10 cellular contexts compared by ENCODE assay signal in the genomic region with DNA sequence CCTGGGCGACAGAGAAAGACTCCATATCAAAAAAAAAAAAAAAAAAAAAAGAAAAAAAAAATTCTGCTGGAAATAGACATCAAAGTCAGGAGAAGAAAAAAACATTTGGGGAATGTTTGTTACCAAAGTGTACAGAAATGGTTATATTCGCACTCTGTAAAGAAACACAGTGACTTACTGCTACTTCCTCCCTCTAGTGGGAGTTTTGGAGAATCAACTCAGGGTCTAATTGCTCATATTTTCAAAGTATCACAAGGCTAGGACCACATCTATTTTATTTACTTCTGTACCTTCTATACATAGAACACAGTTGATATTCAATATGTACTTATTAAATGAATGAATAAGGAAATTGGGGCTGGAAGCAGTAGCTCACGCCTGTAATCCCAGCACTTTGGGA. TPM values are rescaled to one million over a fixed set of nuclear protein-coding genes. Genes with fewer than 3 reads are reported as not detected.
A peak's percentile ranks its signal among the peaks of the same experiment; 100 is the strongest.
DNase-seq lines count a peak whose midpoint lies in the region; ATAC-seq and TF ChIP-seq lines count a peak whose summit lies in the region.
"Had no signal": no experiment of that assay in that cellular context is flagged by ENCODE, and none has a peak within 500 bp of the region (broad histone marks: within the 10 kb centered on the region; RNA-seq: fewer than 3 reads in every experiment).

No MANE protein-coding gene starts in this region.

- H3K36me3 Mint-ChIP-seq in glutamatergic neuron (ENCODE audit: unreplicated experiment), result peaks cover 5% of the 10 kb centered on the region
- peaks cover 46% of the 10 kb centered on the region for H3K36me3 Mint-ChIP-seq in activated naive CD4-positive, alpha-beta T cell treated with anti-CD3 and anti-CD28 coated beads, Interleukin-2, amount 10 ng/mL, durations not matched to agents 7 days and 5 days

- no peaks in the 10 kb centered on the region for H3K9me3 Mint-ChIP-seq in glutamatergic neuron (ENCODE audit: unreplicated experiment)
- no peaks in the 10 kb centered on the region for H3K9me3 Mint-ChIP-seq in activated naive CD4-positive, alpha-beta T cell treated with anti-CD3 and anti-CD28 coated beads, Interleukin-2, amount 10 ng/mL, durations not matched to agents 7 days and 5 days
- H3K9me3 Mint-ChIP-seq: T-cell had no signal

- TF ChIP-seq RAD21 in SK-N-SH (IDR thresholded peaks at IDR 0.05; ENCODE audit: low read length), result peak; percentile 15; the same call in 1 of the 2 replicates

- no peak overlapping the region for H3K9ac ChIP-seq in SK-N-SH
- H3K9ac ChIP-seq: parathyroid adenoma had no signal

- TF ChIP-seq CTCF in AG09319 (IDR thresholded peaks at IDR 0.05; ENCODE audit: low read depth, low read length) (peak; percentile 20), GM20000 (IDR thresholded peaks at IDR 0.05; ENCODE audit: extremely low read depth, missing control alignments) (no peak), SK-N-SH (IDR thresholded peaks at IDR 0.05) (peak; percentile 52), glutamatergic neuron (IDR thresholded peaks at IDR 0.05; ENCODE audit: partially characterized antibody, unreplicated experiment) (peak; percentile 21)

- CTCF ChIA-PET in SK-N-SH (lab: Yijun Ruan, JAX), result interaction anchor here (0.6 to 3.2 kb wide), 7 partner anchors 12 to 712 kb away, joined by 3 to 17 read pairs (median 4); partner anchors contain the start of gene MED23
- CTCF ChIA-PET in activated naive CD4-positive, alpha-beta T cell treated with anti-CD3 and anti-CD28 coated beads, Interleukin-2, amount 10 ng/mL, durations not matched to agents 7 days and 5 days (lab: Charles Lee), result interaction anchor here (0.6 to 1.0 kb wide), 3 partner anchors 31 to 386 kb away, joined by 3 to 4 read pairs (median 3); no protein-coding TSS in a partner anchor

- H3K36me3 ChIP-seq in SK-N-SH (replicated peaks in 1 of 2; ENCODE audit: control insufficient read depth in 1 of 2, insufficient read depth in 2 of 2, low read length in 1 of 2), result peaks cover 83 to 90% of the 10 kb centered on the region in 2 experiments

- no peak for DNase-seq in AG09319 (ENCODE audit: extremely low read depth, low read depth)
- DNase-seq in GM20000 (ENCODE audit: low spot score), result peak; percentile 3
- peak; percentile 3 for DNase-seq in SK-N-SH
- no peak for DNase-seq in glutamatergic neuron
- DNase-seq in activated naive CD4-positive, alpha-beta T cell treated with anti-CD3 and anti-CD28 coated beads, Interleukin-2, amount 10 ng/mL, durations not matched to agents 7 days and 5 days, result no peak
- DNase-seq in activated effector memory CD4-positive, alpha-beta T cell treated with Interleukin-2 at 50 U/mL for 16 hours, result no peak
- DNase-seq: T-cell had no signal

- no peaks in the 10 kb centered on the region for H3K27me3 ChIP-seq in SK-N-SH (ENCODE audit: insufficient read depth)

- H3K79me2 ChIP-seq in SK-N-SH (ENCODE audit: insufficient read depth), result no peaks in the 10 kb centered on the region
- H3K79me2 ChIP-seq: parathyroid adenoma had no signal

- POLR2A ChIA-PET in SK-N-SH (lab: Yijun Ruan, JAX), result no interaction called here

- no peak overlapping the region for H2AFZ ChIP-seq in SK-N-SH (ENCODE audit: low read depth)
- H2AFZ ChIP-seq: parathyroid adenoma had no signal

- H3K9me3 ChIP-seq in SK-N-SH, result no peaks in the 10 kb centered on the region

- no peaks in the 10 kb centered on the region for H4K20me1 ChIP-seq in SK-N-SH (ENCODE audit: insufficient read depth)

- H3K4me2 ChIP-seq in SK-N-SH, result no peak overlapping the region

- no peaks in the 10 kb centered on the region for H3K9me2 ChIP-seq in SK-N-SH

- no peak for ATAC-seq in GM21381 (IDR thresholded peaks at IDR 0.05; ENCODE audit: unreplicated experiment)
- no peak for ATAC-seq in GM21367 (IDR thresholded peaks at IDR 0.05; ENCODE audit: unreplicated experiment)

- no peak overlapping the region for H3K4me3 ChIP-seq in SK-N-SH (ENCODE audit: low read depth in 2 of 2, low read length in 1 of 2)

- no peaks in the 10 kb centered on the region for H3K4me1 Mint-ChIP-seq in glutamatergic neuron (ENCODE audit: low read depth, unreplicated experiment)
- H3K4me1 Mint-ChIP-seq in activated naive CD4-positive, alpha-beta T cell treated with anti-CD3 and anti-CD28 coated beads, Interleukin-2, amount 10 ng/mL, durations not matched to agents 7 days and 5 days, result no peaks in the 10 kb centered on the region

- H3K27ac ChIP-seq in SK-N-SH (ENCODE audit: low read depth in 2 of 2, low read length in 1 of 2), result no peak overlapping the region
- H3K27ac ChIP-seq: parathyroid adenoma had no signal

- no peak for TF ChIP-seq EP300 in SK-N-SH (IDR thresholded peaks at IDR 0.05; ENCODE audit: borderline replicate concordance in 1 of 2, low read depth in 1 of 2, low read length in 1 of 2)

- 90% methylated on average over 3 of the region's 3 CpGs for WGBS in SK-N-SH (ENCODE audit: low lambda C conversion rate)

- H3K27ac Mint-ChIP-seq in glutamatergic neuron (ENCODE audit: unreplicated experiment), result no peak overlapping the region
- no peak overlapping the region for H3K27ac Mint-ChIP-seq in activated naive CD4-positive, alpha-beta T cell treated with anti-CD3 and anti-CD28 coated beads, Interleukin-2, amount 10 ng/mL, durations not matched to agents 7 days and 5 days
- H3K27ac Mint-ChIP-seq: T-cell had no signal

- H3F3A ChIP-seq in SK-N-SH (replicated peaks; ENCODE audit: insufficient read depth), result peaks cover 3% of the 10 kb centered on the region

- no peaks in the 10 kb centered on the region for H3K4me1 ChIP-seq in SK-N-SH (ENCODE audit: control insufficient read depth in 1 of 2, insufficient read depth in 2 of 2, low read depth in 1 of 2, low read length in 1 of 2)
- H3K4me1 ChIP-seq: parathyroid adenoma had no signal

- no peak overlapping the region for H3K4me3 Mint-ChIP-seq in glutamatergic neuron (ENCODE audit: unreplicated experiment)
- H3K4me3 Mint-ChIP-seq in activated naive CD4-positive, alpha-beta T cell treated with anti-CD3 and anti-CD28 coated beads, Interleukin-2, amount 10 ng/mL, durations not matched to agents 7 days and 5 days, result no peak overlapping the region
- H3K4me3 Mint-ChIP-seq: T-cell had no signal

- no peaks in the 10 kb centered on the region for H3K27me3 Mint-ChIP-seq in glutamatergic neuron (ENCODE audit: unreplicated experiment)
- H3K27me3 Mint-ChIP-seq in activated naive CD4-positive, alpha-beta T cell treated with anti-CD3 and anti-CD28 coated beads, Interleukin-2, amount 10 ng/mL, durations not matched to agents 7 days and 5 days, result no peaks in the 10 kb centered on the region
- H3K27me3 Mint-ChIP-seq: T-cell had no signal

TF ChIP-seq in SK-N-SH, 30 proteins besides CTCF, POLR2A, EP300 and RAD21 (continues in another document):
- TF ChIP-seq GABPA (IDR thresholded peaks at IDR 0.05; ENCODE audit: low read depth) (no peak), RFX5 (IDR thresholded peaks at IDR 0.05; ENCODE audit: low read length) (no peak), FOXJ3 (CRISPR knock-in tag; IDR thresholded peaks at IDR 0.05) (no peak), POLR2AphosphoS5 (IDR thresholded peaks at IDR 0.05; ENCODE audit: low read depth, low read length) (no peak), ELF1 (IDR thresholded peaks at IDR 0.05) (no peak), RXRA (IDR thresholded peaks at IDR 0.05; ENCODE audit: borderline replicate concordance, low read depth) (no peak)
- TF ChIP-seq, protein P1, sequence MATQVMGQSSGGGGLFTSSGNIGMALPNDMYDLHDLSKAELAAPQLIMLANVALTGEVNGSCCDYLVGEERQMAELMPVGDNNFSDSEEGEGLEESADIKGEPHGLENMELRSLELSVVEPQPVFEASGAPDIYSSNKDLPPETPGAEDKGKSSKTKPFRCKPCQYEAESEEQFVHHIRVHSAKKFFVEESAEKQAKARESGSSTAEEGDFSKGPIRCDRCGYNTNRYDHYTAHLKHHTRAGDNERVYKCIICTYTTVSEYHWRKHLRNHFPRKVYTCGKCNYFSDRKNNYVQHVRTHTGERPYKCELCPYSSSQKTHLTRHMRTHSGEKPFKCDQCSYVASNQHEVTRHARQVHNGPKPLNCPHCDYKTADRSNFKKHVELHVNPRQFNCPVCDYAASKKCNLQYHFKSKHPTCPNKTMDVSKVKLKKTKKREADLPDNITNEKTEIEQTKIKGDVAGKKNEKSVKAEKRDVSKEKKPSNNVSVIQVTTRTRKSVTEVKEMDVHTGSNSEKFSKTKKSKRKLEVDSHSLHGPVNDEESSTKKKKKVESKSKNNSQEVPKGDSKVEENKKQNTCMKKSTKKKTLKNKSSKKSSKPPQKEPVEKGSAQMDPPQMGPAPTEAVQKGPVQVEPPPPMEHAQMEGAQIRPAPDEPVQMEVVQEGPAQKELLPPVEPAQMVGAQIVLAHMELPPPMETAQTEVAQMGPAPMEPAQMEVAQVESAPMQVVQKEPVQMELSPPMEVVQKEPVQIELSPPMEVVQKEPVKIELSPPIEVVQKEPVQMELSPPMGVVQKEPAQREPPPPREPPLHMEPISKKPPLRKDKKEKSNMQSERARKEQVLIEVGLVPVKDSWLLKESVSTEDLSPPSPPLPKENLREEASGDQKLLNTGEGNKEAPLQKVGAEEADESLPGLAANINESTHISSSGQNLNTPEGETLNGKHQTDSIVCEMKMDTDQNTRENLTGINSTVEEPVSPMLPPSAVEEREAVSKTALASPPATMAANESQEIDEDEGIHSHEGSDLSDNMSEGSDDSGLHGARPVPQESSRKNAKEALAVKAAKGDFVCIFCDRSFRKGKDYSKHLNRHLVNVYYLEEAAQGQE (IDR thresholded peaks at IDR 0.05; ENCODE audit: low read depth, low read length), result no peak
- TF ChIP-seq, protein P2, sequence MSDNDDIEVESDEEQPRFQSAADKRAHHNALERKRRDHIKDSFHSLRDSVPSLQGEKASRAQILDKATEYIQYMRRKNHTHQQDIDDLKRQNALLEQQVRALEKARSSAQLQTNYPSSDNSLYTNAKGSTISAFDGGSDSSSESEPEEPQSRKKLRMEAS (IDR thresholded peaks at IDR 0.05; ENCODE audit: low read depth), result no peak

RNA-seq across cellular contexts. Expression of gene ARG1, which starts 24.4 kb away (rescaled TPM):
- not detected in 2 replicates for polyA plus RNA-seq in SK-N-SH (2012; rRNA removed)
- not detected in 2 replicates for polyA plus RNA-seq in SK-N-SH (2012; cell fraction: cytosol; rRNA removed)
- polyA plus RNA-seq in SK-N-SH (2012; cell fraction: nucleus; rRNA removed), result not detected in 2 replicates
- total RNA-seq in glutamatergic neuron (ENCODE audit: unreplicated experiment), result not detected

RNA-seq across cellular contexts. Expression of gene MED23, which starts 30.6 kb away (rescaled TPM):
- 10.1 and 14.5 TPM in 2 replicates for polyA plus RNA-seq in SK-N-SH (2012; rRNA removed)
- 8.3 and 9.5 TPM in 2 replicates for polyA plus RNA-seq in SK-N-SH (2012; cell fraction: cytosol; rRNA removed)
- 18.5 and 44.1 TPM in 2 replicates for polyA plus RNA-seq in SK-N-SH (2012; cell fraction: nucleus; rRNA removed)
- 38.8 TPM for total RNA-seq in glutamatergic neuron (ENCODE audit: unreplicated experiment)

RNA-seq across cellular contexts. Expression of gene ENPP3, which starts 39.7 kb away (rescaled TPM):
- polyA plus RNA-seq in SK-N-SH (2012; rRNA removed), result not detected in 2 replicates
- polyA plus RNA-seq in SK-N-SH (2012; cell fraction: cytosol; rRNA removed), result not detected in 2 replicates
- not detected in 2 replicates for polyA plus RNA-seq in SK-N-SH (2012; cell fraction: nucleus; rRNA removed)
- not detected for total RNA-seq in glutamatergic neuron (ENCODE audit: unreplicated experiment)

Comparison
In these comparisons a context has a peak if more than half of its experiments do, and no peak if none do; other contexts are left out.
1. DNase-seq: peak in GM20000 (single experiment) and SK-N-SH (single experiment); none in AG09319 (single experiment), glutamatergic neuron (single experiment), activated naive CD4-positive, alpha-beta T cell treated with anti-CD3 and anti-CD28 coated beads, Interleukin-2, amount 10 ng/mL, durations not matched to agents 7 days and 5 days (single experiment) and activated effector memory CD4-positive, alpha-beta T cell treated with Interleukin-2 at 50 U/mL for 16 hours (single experiment).